In genomic region chr17:35801583-35802224, GRCh38 we compare ENCODE assay signal across 9 cellular contexts. TPM values are rescaled to one million over a fixed set of nuclear protein-coding genes. Genes with fewer than 3 reads are reported as not detected.
DNase-seq lines count a peak whose midpoint lies in the region; ATAC-seq and TF ChIP-seq lines count a peak whose summit lies in the region.
"Had no signal": no experiment of that assay in that cellular context is flagged by ENCODE, and none has a peak within 500 bp of the region (broad histone marks: within the 10 kb centered on the region; RNA-seq: fewer than 3 reads in every experiment).

No MANE protein-coding gene starts in this region.

- H3K4me1 ChIP-seq in hepatocyte (ENCODE audit: insufficient read depth) (peaks cover 11% of the 10 kb centered on the region), tibial artery (peaks cover 0 to 42% (median 24%) of the 10 kb centered on the region in 4 donors)

- 50% methylated on average over 9 of the region's 9 CpGs for WGBS in hepatocyte (ENCODE audit: low lambda C conversion rate, missing lambda C conversion rate)

- H3K4me2 ChIP-seq in hepatocyte, result peak overlapping the region; percentile 21

- no peaks in the 10 kb centered on the region for H3K79me2 ChIP-seq in hepatocyte

- intact Hi-C loops in activated CD4-positive, alpha-beta T cell treated with anti-CD3 and anti-CD28 coated beads, Interleukin-2, amount 10 ng/mL, durations not matched to agents 24 days and 14 days (cut with micrococcal nuclease), result loop anchor here (10.0 kb wide), 1 partner anchor 557 kb away; the partner anchor contains the start of gene SLFN5
- intact Hi-C loops in activated CD8-positive, alpha-beta T cell treated with anti-CD3 and anti-CD28 coated beads for 36 hours (cut with micrococcal nuclease), result no loop called here
- intact Hi-C loops in tibial artery (cut with DNase I; ENCODE audit: low total_unique reads), result no loop called here

- H4K20me1 ChIP-seq in hepatocyte (ENCODE audit: insufficient read depth, poor library complexity, severe bottlenecking), result no peaks in the 10 kb centered on the region

- peak; percentile 70 for DNase-seq in activated CD4-positive, alpha-beta T cell treated with anti-CD3 and anti-CD28 coated beads, Interleukin-2, amount 10 ng/mL, durations not matched to agents 24 days and 14 days
- DNase-seq in activated CD4-positive, alpha-beta T cell treated with anti-CD3 and anti-CD28 coated beads, Interleukin-2, amount 50 U/mL, for 48 hours, result no peak
- DNase-seq in activated CD8-positive, alpha-beta T cell treated with anti-CD3 and anti-CD28 coated beads for 36 hours, result peak; percentile 25
- DNase-seq in hepatocyte (ENCODE audit: low spot score) (peak; percentile 73), tibial artery (peak; percentile 73 to 83), H7 (no peak)

- no peak for TF ChIP-seq CTCF in activated CD8-positive, alpha-beta T cell treated with anti-CD3 and anti-CD28 coated beads for 36 hours (IDR thresholded peaks at IDR 0.05)
- TF ChIP-seq CTCF in hepatocyte (IDR thresholded peaks at IDR 0.05; ENCODE audit: poor library complexity) (no peak), tibial artery (IDR thresholded peaks at IDR 0.05) (no peak)

- CTCF ChIA-PET in activated CD8-positive, alpha-beta T cell treated with anti-CD3 and anti-CD28 coated beads for 36 hours (lab: Charles Lee), result interaction anchor here (0.7 to 1.1 kb wide), 2 partner anchors 37 to 53 kb away, joined by 3 to 11 read pairs; no protein-coding TSS in a partner anchor

- no peaks in the 10 kb centered on the region for H3K9me2 ChIP-seq in hepatocyte (replicated peaks; ENCODE audit: insufficient read depth)

- H3K36me3 Mint-ChIP-seq in activated CD4-positive, alpha-beta T cell treated with anti-CD3 and anti-CD28 coated beads, Interleukin-2, amount 10 ng/mL, durations not matched to agents 24 days and 14 days (ENCODE audit: low read depth), result no peaks in the 10 kb centered on the region
- H3K36me3 Mint-ChIP-seq in activated CD8-positive, alpha-beta T cell treated with anti-CD3 and anti-CD28 coated beads for 36 hours (ENCODE audit: low read depth), result no peaks in the 10 kb centered on the region

- H3K4me3 ChIP-seq in hepatocyte (no peak overlapping the region), tibial artery (no peak overlapping the region), H7 (ENCODE audit: insufficient read depth, low read depth, low read length) (no peak overlapping the region)

- H3K9me3 ChIP-seq in hepatocyte (ENCODE audit: low read depth), result no peaks in the 10 kb centered on the region
- no peaks in the 10 kb centered on the region for H3K9me3 ChIP-seq in tibial artery

- H3K27me3 ChIP-seq in hepatocyte, result peaks cover 24% of the 10 kb centered on the region
- no peaks in the 10 kb centered on the region for H3K27me3 ChIP-seq in tibial artery
- H3K27me3 ChIP-seq in H7 (ENCODE audit: control insufficient read depth, insufficient read depth, low read length), result peaks cover 16% of the 10 kb centered on the region

- H3K27me3 Mint-ChIP-seq in activated CD4-positive, alpha-beta T cell treated with anti-CD3 and anti-CD28 coated beads, Interleukin-2, amount 10 ng/mL, durations not matched to agents 24 days and 14 days, result peaks cover 23% of the 10 kb centered on the region
- peaks cover 4% of the 10 kb centered on the region for H3K27me3 Mint-ChIP-seq in activated CD8-positive, alpha-beta T cell treated with anti-CD3 and anti-CD28 coated beads for 36 hours

- no peaks in the 10 kb centered on the region for H3K9me3 Mint-ChIP-seq in activated CD4-positive, alpha-beta T cell treated with anti-CD3 and anti-CD28 coated beads, Interleukin-2, amount 10 ng/mL, durations not matched to agents 24 days and 14 days
- H3K9me3 Mint-ChIP-seq in activated CD8-positive, alpha-beta T cell treated with anti-CD3 and anti-CD28 coated beads for 36 hours, result no peaks in the 10 kb centered on the region

- POLR2A ChIA-PET in activated CD8-positive, alpha-beta T cell treated with anti-CD3 and anti-CD28 coated beads for 36 hours (lab: Charles Lee), result no interaction called here

- H3K27ac ChIP-seq in hepatocyte, result peak overlapping the region; percentile 37
- H3K27ac ChIP-seq in tibial artery, result no peak overlapping the region

- peaks cover 17% of the 10 kb centered on the region for H3K4me1 Mint-ChIP-seq in activated CD4-positive, alpha-beta T cell treated with anti-CD3 and anti-CD28 coated beads, Interleukin-2, amount 10 ng/mL, durations not matched to agents 24 days and 14 days
- H3K4me1 Mint-ChIP-seq in activated CD8-positive, alpha-beta T cell treated with anti-CD3 and anti-CD28 coated beads for 36 hours (ENCODE audit: low read depth), result peaks cover 40% of the 10 kb centered on the region

- no peak overlapping the region for H2AFZ ChIP-seq in hepatocyte

- no peaks in the 10 kb centered on the region for H3K36me3 ChIP-seq in hepatocyte (replicated peaks; ENCODE audit: insufficient read depth, low read depth)
- no peaks in the 10 kb centered on the region for H3K36me3 ChIP-seq in tibial artery
- H3K36me3 ChIP-seq in H7 (replicated peaks; ENCODE audit: control insufficient read depth, insufficient read depth, low read length), result no peaks in the 10 kb centered on the region

- no peak overlapping the region for H3K4me3 Mint-ChIP-seq in activated CD4-positive, alpha-beta T cell treated with anti-CD3 and anti-CD28 coated beads, Interleukin-2, amount 10 ng/mL, durations not matched to agents 24 days and 14 days
- H3K4me3 Mint-ChIP-seq in activated CD8-positive, alpha-beta T cell treated with anti-CD3 and anti-CD28 coated beads for 36 hours, result no peak overlapping the region

- H3K27ac Mint-ChIP-seq in activated CD4-positive, alpha-beta T cell treated with anti-CD3 and anti-CD28 coated beads, Interleukin-2, amount 10 ng/mL, durations not matched to agents 24 days and 14 days, result peak overlapping the region; percentile 11
- H3K27ac Mint-ChIP-seq in activated CD8-positive, alpha-beta T cell treated with anti-CD3 and anti-CD28 coated beads for 36 hours, result peak overlapping the region; percentile 83

- ATAC-seq in activated CD8-positive, alpha-beta T cell treated with anti-CD3 and anti-CD28 coated beads for 36 hours, result peak; percentile 5
- ATAC-seq in HG03457 (IDR thresholded peaks at IDR 0.05; ENCODE audit: unreplicated experiment) (no peak), GM18502 (IDR thresholded peaks at IDR 0.05; ENCODE audit: poor library complexity, unreplicated experiment) (no peak)

RNA-seq across cellular contexts. Expression of gene MMP28, which starts 6.3 kb away (rescaled TPM):
- total RNA-seq in activated CD4-positive, alpha-beta T cell treated with anti-CD3 and anti-CD28 coated beads, Interleukin-2, amount 10 ng/mL, durations not matched to agents 24 days and 14 days, result not detected in 2 replicates
- under 1 TPM in 1 of 2 experiments, not detected in 1; 0.41 TPM for total RNA-seq in activated CD8-positive, alpha-beta T cell treated with anti-CD3 and anti-CD28 coated beads for 36 hours
- total RNA-seq in hepatocyte, result 11.2 and 18.0 TPM in 2 replicates
- 10.8 and 12.0 TPM in 2 replicates for polyA plus RNA-seq in hepatocyte
- total RNA-seq in H7 (2014; rRNA removed; shearing (Covaris generic)), result not detected in 2 replicates
- total RNA-seq: LHCN-M2 had no signal

RNA-seq across cellular contexts. Expression of gene TAF15, which starts 7.6 kb away (rescaled TPM):
- 326 and 338 TPM in 2 replicates for total RNA-seq in activated CD4-positive, alpha-beta T cell treated with anti-CD3 and anti-CD28 coated beads, Interleukin-2, amount 10 ng/mL, durations not matched to agents 24 days and 14 days
- 100 to 1,000 TPM; 309 to 319 TPM for total RNA-seq in activated CD8-positive, alpha-beta T cell treated with anti-CD3 and anti-CD28 coated beads for 36 hours
- total RNA-seq in hepatocyte, result 36.1 and 48.2 TPM in 2 replicates
- polyA plus RNA-seq in hepatocyte, result 14.8 and 15.7 TPM in 2 replicates
- total RNA-seq in H7 (2014; rRNA removed; shearing (Covaris generic)), result 20.2 and 32.0 TPM in 2 replicates

RNA-seq across cellular contexts. Expression of gene C17orf50, which starts 41.0 kb away (rescaled TPM):
- total RNA-seq in activated CD4-positive, alpha-beta T cell treated with anti-CD3 and anti-CD28 coated beads, Interleukin-2, amount 10 ng/mL, durations not matched to agents 24 days and 14 days, result not detected in 2 replicates
- not detected for total RNA-seq in activated CD8-positive, alpha-beta T cell treated with anti-CD3 and anti-CD28 coated beads for 36 hours
- not detected in 2 replicates for total RNA-seq in hepatocyte
- not detected in 2 replicates for polyA plus RNA-seq in hepatocyte
- not detected in 2 replicates for total RNA-seq in H7 (2014; rRNA removed; shearing (Covaris generic))
- total RNA-seq: LHCN-M2 had no signal

RNA-seq across cellular contexts. Expression of gene GAS2L2, which starts 48.7 kb away (rescaled TPM):
- total RNA-seq in activated CD4-positive, alpha-beta T cell treated with anti-CD3 and anti-CD28 coated beads, Interleukin-2, amount 10 ng/mL, durations not matched to agents 24 days and 14 days, result not detected in 2 replicates
- under 1 TPM; 0.27 to 0.34 TPM for total RNA-seq in activated CD8-positive, alpha-beta T cell treated with anti-CD3 and anti-CD28 coated beads for 36 hours
- total RNA-seq in hepatocyte, result not detected in 2 replicates
- polyA plus RNA-seq in hepatocyte, result not detected in 2 replicates
- total RNA-seq in H7 (2014; rRNA removed; shearing (Covaris generic)), result 0.10 TPM in 1 of 2 replicates, not detected in the other
- total RNA-seq: LHCN-M2 had no signal

Comparison
In these comparisons a context has a peak if more than half of its experiments do, and no peak if none do; other contexts are left out.
1. DNase-seq: peak in activated CD4-positive, alpha-beta T cell treated with anti-CD3 and anti-CD28 coated beads, Interleukin-2, amount 10 ng/mL, durations not matched to agents 24 days and 14 days (single experiment), activated CD8-positive, alpha-beta T cell treated with anti-CD3 and anti-CD28 coated beads for 36 hours (single experiment), hepatocyte (single experiment) and tibial artery (2 of 2); none in activated CD4-positive, alpha-beta T cell treated with anti-CD3 and anti-CD28 coated beads, Interleukin-2, amount 50 U/mL, for 48 hours (0 of 2) and H7 (single experiment).